ENCODE assay signal across 7 cellular contexts in the genomic region with DNA sequence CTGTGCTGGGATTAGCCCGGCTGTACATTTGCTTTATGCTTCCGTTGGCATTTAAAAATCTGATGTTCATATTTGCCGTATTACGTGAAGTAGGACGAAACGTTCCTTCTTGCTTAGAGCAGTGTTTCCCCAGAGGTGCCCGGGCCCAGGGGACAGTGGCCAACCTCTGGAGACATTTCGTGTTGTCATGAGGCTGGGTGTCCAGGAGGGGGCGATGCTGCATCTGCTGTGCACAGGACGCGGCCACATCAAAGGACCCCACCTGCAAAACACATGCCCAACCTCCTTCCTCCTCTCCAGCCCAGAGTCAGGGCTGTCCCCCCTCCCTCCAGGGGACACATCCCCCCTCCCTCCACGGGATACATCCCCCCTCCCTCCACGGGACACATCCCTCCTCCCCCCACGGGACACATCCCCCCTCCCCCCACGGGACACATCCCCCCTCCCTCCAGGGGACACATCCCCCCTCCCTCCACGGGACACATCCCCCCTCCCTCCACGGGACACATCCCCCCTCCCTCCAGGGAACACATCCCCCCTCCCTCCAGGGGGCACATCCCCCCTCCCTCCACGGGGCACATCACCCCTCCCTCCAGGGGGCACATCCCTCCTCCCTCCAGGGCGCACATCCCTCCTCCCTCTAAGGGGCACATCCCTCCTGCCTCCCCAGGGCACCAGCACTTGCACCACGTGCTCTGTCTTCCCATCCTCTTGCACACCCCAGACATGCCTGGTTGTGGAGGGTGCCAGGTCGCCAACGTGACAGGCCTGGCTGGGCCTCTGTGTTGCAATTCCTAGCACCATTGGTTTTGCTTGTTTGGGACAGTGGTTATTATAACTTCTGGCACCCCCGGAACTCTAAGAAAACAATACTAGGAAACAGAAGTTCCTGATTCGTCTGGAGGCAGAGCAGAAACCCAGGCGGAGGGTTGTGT. TPM values are rescaled to one million over a fixed set of nuclear protein-coding genes. Genes with fewer than 3 reads are reported as not detected.
DNase-seq lines count a peak whose midpoint lies in the region; ATAC-seq and TF ChIP-seq lines count a peak whose summit lies in the region.

No MANE protein-coding gene starts in this region.

- H3K14ac ChIP-seq in IMR-90 (replicated peaks; ENCODE audit: low read depth, low read length) = peak overlapping the region; percentile 52; the same call in 1 of the 2 replicates

- H3K4me1 ChIP-seq in IMR-90 (ENCODE audit: control insufficient read depth, insufficient read depth, low read length) = peaks cover 32% of the 10 kb centered on the region
- peaks cover 0 to 38% (median 0%) of the 10 kb centered on the region in 4 donors for H3K4me1 ChIP-seq in Peyer's patch
- peaks cover 0 to 82% (median 61%) of the 10 kb centered on the region in 5 donors for H3K4me1 ChIP-seq in subcutaneous abdominal adipose tissue (ENCODE audit: control insufficient read depth in 5 of 5, insufficient read depth in 5 of 5, low read length in 5 of 5)

- H3K18ac ChIP-seq in IMR-90 (ENCODE audit: low read depth, low read length) = no peak overlapping the region; the same call in 1 of the 2 replicates

- peaks cover 3 to 57% of the 10 kb centered on the region in 2 experiments for H3K79me1 ChIP-seq in IMR-90 (ENCODE audit: low read depth in 1 of 2, low read length in 2 of 2)

- DNase-seq in IMR-90 (peak; percentile 83), Peyer's patch (peak; percentile 85 to 96 (median 93)), fibroblast of the conjunctiva (ENCODE audit: low read depth) (peak; percentile 77), non-pigmented ciliary epithelial cell (ENCODE audit: low read depth) (peak; percentile 36)
- DNase-seq in activated T-helper 1 cell treated with anti-CD3 and anti-CD28 coated beads, Interleukin-2, amount 50 U/mL, for 16 hours (ENCODE audit: low read depth in 1 of 2, low spot score in 1 of 2) = peak; percentile 76 to 80

- H2BK20ac ChIP-seq in IMR-90 (ENCODE audit: low read depth, low read length) = no peak overlapping the region; the same call in 1 of the 2 replicates

- no peak overlapping the region for H3K23ac ChIP-seq in IMR-90 (ENCODE audit: low read depth, low read length)

- in situ Hi-C loops in IMR-90 (cut with MboI; ENCODE audit: low sequenced_read_pairs) = no loop called here

- H3K27me3 ChIP-seq in IMR-90 (ENCODE audit: control insufficient read depth, insufficient read depth, low read length) (no peaks in the 10 kb centered on the region), Peyer's patch (no peaks in the 10 kb centered on the region), subcutaneous abdominal adipose tissue (ENCODE audit: control insufficient read depth in 5 of 5, insufficient read depth in 4 of 5, low read length in 5 of 5) (peaks cover 0 to 12% (median 3%) of the 10 kb centered on the region in 5 donors)

- peak overlapping the region; percentile 74 for H4K91ac ChIP-seq in IMR-90 (ENCODE audit: insufficient read depth, low read depth, low read length)

- no TSS peak for BruUV-seq in IMR-90 (replicated peaks; lab: Mats Ljungman, UMichigan)

- WGBS in IMR-90 (ENCODE audit: extremely low coverage in 2 of 2, insufficient read length in 1 of 2), 2 experiments = 58% methylated on average over 8 of the region's 25 CpGs; no CpG with 5 or more reads in 1 of the 2 experiments

- TF ChIP-seq RAD21 in IMR-90 (IDR thresholded peaks at IDR 0.05; ENCODE audit: low read length) = peak; percentile 80

- H2BK15ac ChIP-seq in IMR-90 (ENCODE audit: low read depth, low read length) = no peak overlapping the region

- no peak overlapping the region for H3K4me2 ChIP-seq in IMR-90 (ENCODE audit: low read depth, low read length)

- H2AK5ac ChIP-seq in IMR-90 (ENCODE audit: low read depth, low read length) = peak overlapping the region; percentile 58; the same call in 1 of the 2 replicates

- H4K5ac ChIP-seq in IMR-90 (ENCODE audit: low read depth, low read length) = no peak overlapping the region

- H2AK9ac ChIP-seq in IMR-90 (replicated peaks; ENCODE audit: low read depth, low read length, poor library complexity) = peak overlapping the region; percentile 80

- peak overlapping the region; percentile 78 for H3K4ac ChIP-seq in IMR-90 (ENCODE audit: low read depth, low read length)

- H3K36me3 ChIP-seq in IMR-90 (ENCODE audit: control insufficient read depth, insufficient read depth, low read length) (peaks cover 13% of the 10 kb centered on the region), Peyer's patch (peaks cover 0 to 19% (median 0%) of the 10 kb centered on the region in 3 donors), subcutaneous abdominal adipose tissue (ENCODE audit: control insufficient read depth in 5 of 5, insufficient read depth in 5 of 5, low read length in 5 of 5) (peaks cover 0 to 19% (median 2%) of the 10 kb centered on the region in 5 donors)

- peak overlapping the region; percentile 79 for H2AFZ ChIP-seq in IMR-90 (replicated peaks; ENCODE audit: low read length, poor library complexity)

- peak overlapping the region; percentile 63 for H2BK120ac ChIP-seq in IMR-90 (ENCODE audit: low read depth, low read length)

- H3K56ac ChIP-seq in IMR-90 (ENCODE audit: extremely low read depth, insufficient read depth, low read length) = no peak overlapping the region

- dilution Hi-C loops in IMR-90 (cut with HindIII; ENCODE audit: low sequenced_read_pairs, unreplicated experiment) = no loop called here

- ATAC-seq in IMR-90 (ENCODE audit: low read depth) = peak; percentile 3

- TF ChIP-seq CTCF in GM12874 (IDR thresholded peaks at IDR 0.05; ENCODE audit: insufficient read depth, low read depth, low read length) = peak; percentile 72
- peak; percentile 78 for TF ChIP-seq CTCF in IMR-90 (conservative IDR thresholded peaks at IDR 0.05; ENCODE audit: low read depth, low read length)
- TF ChIP-seq CTCF in Peyer's patch (IDR thresholded peaks at IDR 0.05) = peak; percentile 70 to 93 (median 87)

- no peaks in the 10 kb centered on the region for H3K9me3 ChIP-seq in IMR-90 (ENCODE audit: control insufficient read depth, insufficient read depth, low read length)
- H3K9me3 ChIP-seq in Peyer's patch = no peaks in the 10 kb centered on the region
- no peaks in the 10 kb centered on the region for H3K9me3 ChIP-seq in subcutaneous abdominal adipose tissue (ENCODE audit: control insufficient read depth in 5 of 5, low read length in 5 of 5)

- peak overlapping the region; percentile 12 for H2BK5ac ChIP-seq in IMR-90 (ENCODE audit: low read depth, low read length, poor library complexity, severe bottlenecking)

- H3K4me3 ChIP-seq in IMR-90 (ENCODE audit: insufficient read depth, low read depth, low read length) = no peak overlapping the region
- no peak overlapping the region for H3K4me3 ChIP-seq in Peyer's patch
- H3K4me3 ChIP-seq in subcutaneous abdominal adipose tissue (ENCODE audit: low read depth in 1 of 5, low read length in 5 of 5) = peak overlapping the region in 2 of 5 donors; percentile 18 to 55

- H4K8ac ChIP-seq in IMR-90 (ENCODE audit: low read depth in 2 of 2, low read length in 2 of 2) = peak overlapping the region in 1 of 2 experiments; percentile 43; a peak in 1 of 4 replicates

- CTCF ChIA-PET in IMR-90 (lab: Yijun Ruan, JAX) = no interaction called here

- intact Hi-C loops in IMR-90 (cut with micrococcal nuclease) = loop anchor here (1.0 to 10.0 kb wide), 3 partner anchors 130 to 409 kb away; no protein-coding TSS in a partner anchor

- H3K9me1 ChIP-seq in IMR-90 (ENCODE audit: insufficient read depth, low read length) = peaks cover 12% of the 10 kb centered on the region

- no peak for TF ChIP-seq POLR2A in IMR-90 (IDR thresholded peaks at IDR 0.05; ENCODE audit: low read depth, low read length)
- TF ChIP-seq POLR2A in Peyer's patch (IDR thresholded peaks at IDR 0.05) = no peak

- POLR2A ChIA-PET in IMR-90 (lab: Charles Lee; ENCODE audit: unreplicated experiment) = no interaction called here

- H3K27ac ChIP-seq in IMR-90 (ENCODE audit: insufficient read depth, low read length) = peak overlapping the region; percentile 3; the same call in 1 of the 2 replicates
- peak overlapping the region in 1 of 4 donors; percentile 18 for H3K27ac ChIP-seq in Peyer's patch
- peak overlapping the region; percentile 37 for H3K27ac ChIP-seq in subcutaneous abdominal adipose tissue (ENCODE audit: low read depth, low read length)

- peaks cover 47% of the 10 kb centered on the region for H4K20me1 ChIP-seq in IMR-90 (ENCODE audit: insufficient read depth, low read length)

- H3K9ac ChIP-seq in IMR-90 (ENCODE audit: low read depth, low read length) = no peak overlapping the region
- H3K9ac ChIP-seq in subcutaneous abdominal adipose tissue (ENCODE audit: low read length in 5 of 5) = no peak overlapping the region

TF ChIP-seq in IMR-90, 13 proteins besides CTCF, POLR2A, EP300 and RAD21 (continues in another document):
- no peak for TF ChIP-seq FOS (IDR thresholded peaks at IDR 0.05; ENCODE audit: low read depth, low read length)
- TF ChIP-seq CEBPB (IDR thresholded peaks at IDR 0.05; ENCODE audit: low read depth, low read length) = peak; percentile 95
- peak; percentile 88 for TF ChIP-seq MAZ (IDR thresholded peaks at IDR 0.05; ENCODE audit: borderline replicate concordance, low read depth, low read length)
- TF ChIP-seq MAFK (IDR thresholded peaks at IDR 0.05; ENCODE audit: low read depth, low read length) = no peak
- TF ChIP-seq NFE2L2 (IDR thresholded peaks at IDR 0.05; ENCODE audit: low read depth, low read length) = no peak
- TF ChIP-seq CHD1 (IDR thresholded peaks at IDR 0.05; ENCODE audit: low read depth, low read length) = no peak
- peak; percentile 90 for TF ChIP-seq MXI1 (IDR thresholded peaks at IDR 0.05; ENCODE audit: borderline replicate concordance, low read depth, low read length)
- TF ChIP-seq, protein P1, sequence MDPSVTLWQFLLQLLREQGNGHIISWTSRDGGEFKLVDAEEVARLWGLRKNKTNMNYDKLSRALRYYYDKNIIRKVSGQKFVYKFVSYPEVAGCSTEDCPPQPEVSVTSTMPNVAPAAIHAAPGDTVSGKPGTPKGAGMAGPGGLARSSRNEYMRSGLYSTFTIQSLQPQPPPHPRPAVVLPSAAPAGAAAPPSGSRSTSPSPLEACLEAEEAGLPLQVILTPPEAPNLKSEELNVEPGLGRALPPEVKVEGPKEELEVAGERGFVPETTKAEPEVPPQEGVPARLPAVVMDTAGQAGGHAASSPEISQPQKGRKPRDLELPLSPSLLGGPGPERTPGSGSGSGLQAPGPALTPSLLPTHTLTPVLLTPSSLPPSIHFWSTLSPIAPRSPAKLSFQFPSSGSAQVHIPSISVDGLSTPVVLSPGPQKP (IDR thresholded peaks at IDR 0.05; ENCODE audit: borderline replicate concordance, low read depth, low read length) = no peak

RNA-seq across cellular contexts. Expression of gene GAS6, which starts 46.7 kb away (rescaled TPM):
- total RNA-seq in IMR-90 (2012; rRNA removed) = 212 and 220 TPM in 2 replicates
- 795 and 823 TPM in 2 replicates for polyA plus RNA-seq in IMR-90 (2012; rRNA removed)
- polyA plus RNA-seq in IMR-90 (2012; cell fraction: cytosol; rRNA removed) = 1,010 and 1,498 TPM in 2 replicates
- polyA plus RNA-seq in IMR-90 (2012; cell fraction: nucleus; rRNA removed; ENCODE audit: low replicate concordance) = 1,145 and 2,216 TPM in 2 replicates
- 100 to 1,000 TPM; 132 to 226 (median 154) TPM for total RNA-seq in Peyer's patch

RNA-seq across cellular contexts. Expression of gene TMEM255B, which starts 58.2 kb away (rescaled TPM):
- 0.36 and 0.83 TPM in 2 replicates for total RNA-seq in IMR-90 (2012; rRNA removed)
- polyA plus RNA-seq in IMR-90 (2012; rRNA removed) = 0.94 and 1.1 TPM in 2 replicates
- 0.65 and 1.3 TPM in 2 replicates for polyA plus RNA-seq in IMR-90 (2012; cell fraction: cytosol; rRNA removed)
- 0.46 and 0.95 TPM in 2 replicates for polyA plus RNA-seq in IMR-90 (2012; cell fraction: nucleus; rRNA removed; ENCODE audit: low replicate concordance)
- 10 to 100 TPM in 1 of 4 donors, 1 to 10 TPM in 2, not detected in 1; 1.8 to 17.3 (median 3.5) TPM for total RNA-seq in Peyer's patch

Comparison
In these comparisons a context has a peak if more than half of its experiments do, and no peak if none do; other contexts are left out.
1. DNase-seq: peak in every context shown above with its lines; median percentile 93 in Peyer's patch; 83 in IMR-90; 78 in activated T-helper 1 cell treated with anti-CD3 and anti-CD28 coated beads, Interleukin-2, amount 50 U/mL, for 16 hours; 77 in fibroblast of the conjunctiva; 36 in non-pigmented ciliary epithelial cell.